24 cellular contexts compared by ENCODE assay signal in genomic region chr10:36148207-36148606, GRCh38.
"Had no signal": no experiment of that assay in that cellular context is flagged by ENCODE, and none has a peak within 500 bp of the region (broad histone marks: within the 10 kb centered on the region; RNA-seq: fewer than 3 reads in every experiment).

No MANE protein-coding gene starts in this region.

- H3K27me3 ChIP-seq: cardiac muscle cell had no signal

- DNase-seq: activated CD4-positive, alpha-beta T cell treated with anti-CD3 and anti-CD28 coated beads, Interleukin-2, amount 10 ng/mL, durations not matched to agents 24 days and 14 days; activated CD4-positive, alpha-beta T cell treated with anti-CD3 and anti-CD28 coated beads, Interleukin-2, amount 50 U/mL, for 48 hours; activated CD4-positive, CD25-positive, alpha-beta regulatory T cell treated with anti-CD3 and anti-CD28 coated beads, Interleukin-2, amount 50 U/mL, for 72 hours; activated CD8-positive, alpha-beta memory T cell treated with anti-CD3 and anti-CD28 coated beads, Interleukin-2, amount 10 ng/mL, durations not matched to agents 7 days and 5 days; activated effector memory CD4-positive, alpha-beta T cell treated with Interleukin-2 at 50 U/mL for 16 hours; activated naive CD4-positive, alpha-beta T cell; activated T-cell treated with anti-CD3 and anti-CD28 coated beads, Interleukin-2, amount 50 U/mL, for 24 hours; aorta; cerebellar nuclear complex; MM.1S; NCI-H1105; NCI-H1436; NCI-H1694 treated with DMSO at 0.1 percent for 48 hours; NCI-H2081; NCI-H510A treated with DMSO at 0.1 percent for 48 hours; NCI-H69; SIG-M5; T-helper 17 cell; T-helper 9 cell had no signal

- H3K4me3 ChIP-seq: cardiac muscle cell had no signal

- H3K4me3 Mint-ChIP-seq: activated CD4-positive, alpha-beta T cell treated with anti-CD3 and anti-CD28 coated beads, Interleukin-2, amount 10 ng/mL, durations not matched to agents 24 days and 14 days; activated CD8-positive, alpha-beta memory T cell treated with anti-CD3 and anti-CD28 coated beads, Interleukin-2, amount 10 ng/mL, durations not matched to agents 7 days and 5 days; activated naive CD4-positive, alpha-beta T cell treated with anti-CD3 and anti-CD28 coated beads, Interleukin-2, amount 50 U/mL, for 24 hours; activated T-cell treated with anti-CD3 and anti-CD28 coated beads, Interleukin-2, amount 50 U/mL, for 24 hours; activated T-helper 1 cell treated with anti-CD3 and anti-CD28 coated beads, Interleukin-12 subunit alpha, Interleukin-12 subunit beta, Interleukin-2, Interleukin-4 antibody, amounts not matched to agents 30 ng/mL and 10 ng/mL and 1 ng/mL, durations not matched to agents 14 hours and 24 hours and 36 hours; T-helper 17 cell; WTC11 had no signal

- H3K27ac Mint-ChIP-seq: activated CD4-positive, alpha-beta T cell treated with anti-CD3 and anti-CD28 coated beads, Interleukin-2, amount 10 ng/mL, durations not matched to agents 24 days and 14 days; activated CD8-positive, alpha-beta memory T cell treated with anti-CD3 and anti-CD28 coated beads, Interleukin-2, amount 10 ng/mL, durations not matched to agents 7 days and 5 days; activated naive CD4-positive, alpha-beta T cell treated with anti-CD3 and anti-CD28 coated beads, Interleukin-2, amount 50 U/mL, for 24 hours; activated T-cell treated with anti-CD3 and anti-CD28 coated beads, Interleukin-2, amount 50 U/mL, for 24 hours; activated T-helper 1 cell treated with anti-CD3 and anti-CD28 coated beads, Interleukin-12 subunit alpha, Interleukin-12 subunit beta, Interleukin-2, Interleukin-4 antibody, amounts not matched to agents 30 ng/mL and 10 ng/mL and 1 ng/mL, durations not matched to agents 14 hours and 24 hours and 36 hours; T-helper 17 cell; WTC11 had no signal

- H3K36me3 Mint-ChIP-seq: activated CD8-positive, alpha-beta memory T cell treated with anti-CD3 and anti-CD28 coated beads, Interleukin-2, amount 10 ng/mL, durations not matched to agents 7 days and 5 days; activated naive CD4-positive, alpha-beta T cell treated with anti-CD3 and anti-CD28 coated beads, Interleukin-2, amount 50 U/mL, for 24 hours had no signal

- H3K27me3 Mint-ChIP-seq: activated CD4-positive, alpha-beta T cell treated with anti-CD3 and anti-CD28 coated beads, Interleukin-2, amount 10 ng/mL, durations not matched to agents 24 days and 14 days; activated CD8-positive, alpha-beta memory T cell treated with anti-CD3 and anti-CD28 coated beads, Interleukin-2, amount 10 ng/mL, durations not matched to agents 7 days and 5 days; activated naive CD4-positive, alpha-beta T cell treated with anti-CD3 and anti-CD28 coated beads, Interleukin-2, amount 50 U/mL, for 24 hours; activated T-cell treated with anti-CD3 and anti-CD28 coated beads, Interleukin-2, amount 50 U/mL, for 24 hours; T-helper 17 cell had no signal

- H3K36me3 ChIP-seq: cardiac muscle cell had no signal

- H3K9me3 Mint-ChIP-seq: activated CD4-positive, alpha-beta T cell treated with anti-CD3 and anti-CD28 coated beads, Interleukin-2, amount 10 ng/mL, durations not matched to agents 24 days and 14 days; activated T-helper 1 cell treated with anti-CD3 and anti-CD28 coated beads, Interleukin-12 subunit alpha, Interleukin-12 subunit beta, Interleukin-2, Interleukin-4 antibody, amounts not matched to agents 30 ng/mL and 10 ng/mL and 1 ng/mL, durations not matched to agents 14 hours and 24 hours and 36 hours had no signal

- ATAC-seq: activated CD8-positive, alpha-beta memory T cell treated with anti-CD3 and anti-CD28 coated beads, Interleukin-2, amount 10 ng/mL, durations not matched to agents 7 days and 5 days; T-helper 17 cell; WTC11 had no signal

- H3K27ac ChIP-seq: cardiac muscle cell, KMS-11 had no signal

- H3K4me1 Mint-ChIP-seq: activated CD4-positive, alpha-beta T cell treated with anti-CD3 and anti-CD28 coated beads, Interleukin-2, amount 10 ng/mL, durations not matched to agents 24 days and 14 days; activated CD8-positive, alpha-beta memory T cell treated with anti-CD3 and anti-CD28 coated beads, Interleukin-2, amount 10 ng/mL, durations not matched to agents 7 days and 5 days; activated naive CD4-positive, alpha-beta T cell treated with anti-CD3 and anti-CD28 coated beads, Interleukin-2, amount 50 U/mL, for 24 hours; T-helper 17 cell had no signal
